In the genomic region with DNA sequence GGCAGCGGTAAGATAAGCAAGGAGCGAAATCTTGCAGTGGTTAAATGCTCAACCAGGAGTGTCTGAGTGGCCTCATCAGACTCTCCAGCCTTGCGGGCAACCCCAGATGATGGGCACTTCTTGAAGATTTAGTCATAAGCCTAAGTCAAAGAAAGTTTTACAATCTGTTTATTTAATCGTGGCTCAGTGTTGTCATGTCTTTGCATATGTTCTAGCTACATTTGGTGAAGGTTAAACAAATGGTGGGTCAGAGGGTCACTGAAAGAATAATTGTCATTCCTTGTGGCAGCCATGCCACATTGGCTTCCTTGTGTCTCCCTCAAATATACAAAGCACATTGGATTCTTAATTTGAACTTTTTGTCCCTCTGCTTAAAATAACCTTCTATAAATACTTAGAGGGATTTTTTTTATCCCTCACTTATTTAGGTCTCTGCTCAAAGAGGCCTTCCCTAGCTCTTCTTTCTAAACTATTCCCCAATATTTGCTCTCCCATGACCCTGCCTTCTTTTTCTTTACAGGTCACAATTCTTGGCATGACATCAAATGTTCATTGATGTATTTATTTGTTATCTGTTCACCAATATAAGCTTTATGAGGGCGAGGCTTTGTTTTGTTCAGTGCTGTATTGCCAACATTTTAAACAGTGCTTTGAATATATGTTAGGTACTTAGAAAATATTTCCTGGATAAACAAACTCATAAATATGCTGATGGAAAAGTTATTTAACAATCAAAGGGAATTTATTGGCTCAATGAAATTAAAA, we compare ENCODE assay signal across 27 cellular contexts.
"Had no signal": no experiment of that assay in that cellular context is flagged by ENCODE, and none has a peak within 500 bp of the region (broad histone marks: within the 10 kb centered on the region; RNA-seq: fewer than 3 reads in every experiment).

No MANE protein-coding gene starts in this region.

- H3K36me3 ChIP-seq: adrenal gland, esophagus squamous epithelium, gastroesophageal sphincter, WERI-Rb-1 had no signal

- H3K9me3 ChIP-seq: adrenal gland, body of pancreas, esophagus squamous epithelium, gastroesophageal sphincter had no signal

- H3K27me3 ChIP-seq: adrenal gland, body of pancreas, esophagus squamous epithelium had no signal

- H3K4me3 ChIP-seq: adrenal gland, body of pancreas, esophagus squamous epithelium, gastroesophageal sphincter had no signal

- FAIRE-seq: colon had no signal

- H3K27ac ChIP-seq: adrenal gland, body of pancreas, esophagus squamous epithelium, gastroesophageal sphincter, WERI-Rb-1 had no signal

- DNase-seq: activated B cell treated with CpG ODN at 0.5 μM for 24 hours; activated CD4-positive, alpha-beta T cell treated with anti-CD3 and anti-CD28 coated beads for 48 hours; activated CD4-positive, alpha-beta T cell treated with anti-CD3 and anti-CD28 coated beads, Interleukin-2, amount 50 U/mL, for 1 hour; activated CD4-positive, alpha-beta T cell treated with anti-CD3 and anti-CD28 coated beads, Interleukin-2, amount 50 U/mL, for 48 hours; activated CD8-positive, alpha-beta memory T cell treated with anti-CD3 and anti-CD28 coated beads for 24 hours; activated CD8-positive, alpha-beta T cell treated with anti-CD3 and anti-CD28 coated beads for 36 hours; activated effector memory CD4-positive, alpha-beta T cell treated with Interleukin-2 at 50 U/mL for 16 hours; activated naive CD4-positive, alpha-beta T cell treated with anti-CD3 and anti-CD28 coated beads for 36 hours; activated naive CD8-positive, alpha-beta T cell treated with anti-CD3 and anti-CD28 coated beads for 36 hours; activated naive CD8-positive, alpha-beta T cell treated with anti-CD3 and anti-CD28 coated beads, Interleukin-2, amount 50 U/mL, for 24 hours; activated T-cell treated with anti-CD3 and anti-CD28 coated beads, Interleukin-2, amount 50 U/mL, for 4 hours; adrenal gland; amygdala; aorta; body of pancreas; caudate nucleus; cortex of kidney; dermis blood vessel endothelial cell; effector CD4-positive, alpha-beta T cell; effector memory CD8-positive, alpha-beta T cell; esophagus squamous epithelium; foreskin melanocyte; T-helper 17 cell; T1000; WERI-Rb-1 had no signal

- H3K4me1 ChIP-seq: adrenal gland, body of pancreas, esophagus squamous epithelium, gastroesophageal sphincter had no signal
